11 cellular contexts compared by ENCODE assay signal in the genomic region with DNA sequence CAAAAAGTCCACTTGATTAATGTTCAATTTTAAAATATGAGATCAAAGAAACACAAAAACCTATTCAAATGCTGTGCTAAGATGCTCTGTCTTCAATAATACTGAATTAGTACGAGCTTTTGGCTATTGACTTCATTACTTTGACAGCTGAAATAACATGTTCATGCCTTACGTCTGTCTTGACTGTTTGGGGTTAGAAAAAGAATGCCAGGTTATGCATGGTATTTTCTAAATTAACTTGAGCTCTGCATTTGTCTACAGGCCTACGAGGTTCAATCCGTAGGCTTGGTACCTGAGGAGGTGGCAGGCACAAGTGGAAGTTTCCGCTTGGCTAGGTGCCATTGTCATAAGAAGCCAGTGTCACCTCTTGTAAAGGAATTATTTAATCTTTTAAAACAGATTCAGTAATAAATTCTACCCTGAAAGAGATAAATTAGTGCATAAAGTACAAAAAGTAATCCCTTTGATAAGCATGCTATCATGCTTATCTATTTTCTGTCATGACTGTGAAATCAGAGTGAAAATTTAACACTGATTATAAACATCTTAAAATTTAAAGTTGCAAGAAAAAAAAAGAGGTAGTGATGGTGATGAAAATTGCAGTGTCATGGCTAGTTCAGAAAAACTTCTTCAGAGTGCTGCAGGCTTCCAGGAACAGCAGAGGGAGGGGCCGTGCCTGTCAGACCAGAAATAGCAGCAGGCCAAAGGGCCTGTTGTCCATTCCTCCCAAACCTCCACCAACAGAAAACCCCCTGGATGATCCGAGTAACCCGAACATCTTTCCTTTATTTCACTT.
DNase-seq lines count a peak whose midpoint lies in the region; ATAC-seq and TF ChIP-seq lines count a peak whose summit lies in the region.
"Had no signal": no experiment of that assay in that cellular context is flagged by ENCODE, and none has a peak within 500 bp of the region (broad histone marks: within the 10 kb centered on the region; RNA-seq: fewer than 3 reads in every experiment).

No MANE protein-coding gene starts in this region.

- H3K9ac ChIP-seq in subcutaneous abdominal adipose tissue (ENCODE audit: low read length in 5 of 5) = peak overlapping the region in 2 of 5 donors; percentile 59 to 70

- in situ Hi-C loops in KBM-7 (cut with MboI; ENCODE audit: low pct_unique_long_range_greater_than_20kb, low sequenced_read_pairs) = no loop called here

- peaks cover 31% of the 10 kb centered on the region for H3K4me1 Mint-ChIP-seq in chondrocyte (ENCODE audit: low read depth)

- H3K9me3 ChIP-seq in left lung = no peaks in the 10 kb centered on the region
- H3K9me3 ChIP-seq in subcutaneous abdominal adipose tissue (ENCODE audit: control insufficient read depth in 5 of 5, low read length in 5 of 5) = no peaks in the 10 kb centered on the region
- no peaks in the 10 kb centered on the region for H3K9me3 ChIP-seq in BE2C

- H3K4me1 ChIP-seq in left lung = peaks cover 0 to 38% of the 10 kb centered on the region in 2 donors
- H3K4me1 ChIP-seq in subcutaneous abdominal adipose tissue (ENCODE audit: control insufficient read depth in 5 of 5, insufficient read depth in 5 of 5, low read length in 5 of 5) = peaks cover 3 to 20% (median 16%) of the 10 kb centered on the region in 5 donors
- no peaks in the 10 kb centered on the region for H3K4me1 ChIP-seq in BE2C

- peak overlapping the region; percentile 90 for H3K27ac Mint-ChIP-seq in chondrocyte (ENCODE audit: unreplicated experiment)
- H3K27ac Mint-ChIP-seq: nephron progenitor cell had no signal

- no peaks in the 10 kb centered on the region for H3K27me3 ChIP-seq in left lung
- H3K27me3 ChIP-seq in subcutaneous abdominal adipose tissue (ENCODE audit: control insufficient read depth in 5 of 5, insufficient read depth in 4 of 5, low read length in 5 of 5) = no peaks in the 10 kb centered on the region
- H3K27me3 ChIP-seq in BE2C = no peaks in the 10 kb centered on the region

- peak overlapping the region; percentile 10 for H3K4me3 Mint-ChIP-seq in chondrocyte (ENCODE audit: unreplicated experiment)
- H3K4me3 Mint-ChIP-seq: nephron progenitor cell had no signal

- ATAC-seq in left lung = peak; percentile 83
- no peak for ATAC-seq in HG02870 (IDR thresholded peaks at IDR 0.05; ENCODE audit: unreplicated experiment)

- H3K27ac ChIP-seq in left lung = peak overlapping the region in 1 of 2 donors; percentile 85
- H3K27ac ChIP-seq in subcutaneous abdominal adipose tissue (ENCODE audit: low read depth, low read length) = peak overlapping the region; percentile 71

- peaks cover 3% of the 10 kb centered on the region for H3K9me3 Mint-ChIP-seq in chondrocyte (ENCODE audit: low read depth)

- H3K4me3 ChIP-seq in left lung (no peak overlapping the region), subcutaneous abdominal adipose tissue (ENCODE audit: low read depth in 1 of 5, low read length in 5 of 5) (no peak overlapping the region), BE2C (ENCODE audit: low read depth, low read length) (no peak overlapping the region)

- H3K27me3 Mint-ChIP-seq in chondrocyte (ENCODE audit: low read depth) = no peaks in the 10 kb centered on the region

- H3K36me3 Mint-ChIP-seq in chondrocyte (ENCODE audit: low read depth) = no peaks in the 10 kb centered on the region

- DNase-seq in KBM-7 = peak; percentile 70
- no peak for DNase-seq in chondrocyte (ENCODE audit: low spot score)
- DNase-seq in left lung = peak; percentile 61 to 74
- DNase-seq in BE2C = no peak
- no peak for DNase-seq in posterior cingulate gyrus
- DNase-seq in activated CD4-positive, alpha-beta T cell treated with anti-CD3 and anti-CD28 coated beads for 48 hours = no peak
- DNase-seq: NCI-H1436, nephron progenitor cell, SW 1271 had no signal

- H3K36me3 ChIP-seq in left lung (no peaks in the 10 kb centered on the region), subcutaneous abdominal adipose tissue (ENCODE audit: control insufficient read depth in 5 of 5, insufficient read depth in 5 of 5, low read length in 5 of 5) (no peaks in the 10 kb centered on the region), BE2C (no peaks in the 10 kb centered on the region)

- intact Hi-C loops in left lung (cut with DNase I) = no loop called here
- intact Hi-C loops in posterior cingulate gyrus (cut with DNase I) = no loop called here

- no peak for TF ChIP-seq CTCF in chondrocyte (IDR thresholded peaks at IDR 0.05)
- no peak for TF ChIP-seq CTCF in left lung (IDR thresholded peaks at IDR 0.05)
- no peak for TF ChIP-seq CTCF in BE2C (IDR thresholded peaks at IDR 0.05; ENCODE audit: low read depth, low read length)

Comparison
In these comparisons a context has a peak if more than half of its experiments do, and no peak if none do; other contexts are left out.
1. DNase-seq: peak in KBM-7 (single experiment) and left lung (2 of 2); none in chondrocyte (single experiment), BE2C (single experiment), posterior cingulate gyrus (0 of 10) and activated CD4-positive, alpha-beta T cell treated with anti-CD3 and anti-CD28 coated beads for 48 hours (single experiment).